Comparison of ENCODE assay signal across 13 cellular contexts in genomic region chr17:63113167-63113566, GRCh38.
DNase-seq lines count a peak whose midpoint lies in the region; ATAC-seq and TF ChIP-seq lines count a peak whose summit lies in the region.
"Had no signal": no experiment of that assay in that cellular context is flagged by ENCODE, and none has a peak within 500 bp of the region (broad histone marks: within the 10 kb centered on the region; RNA-seq: fewer than 3 reads in every experiment).

No MANE protein-coding gene starts in this region.

- H3K9me3 ChIP-seq in Karpas-422 (ENCODE audit: low read length) (no peaks in the 10 kb centered on the region), esophagus squamous epithelium (no peaks in the 10 kb centered on the region), gastroesophageal sphincter (no peaks in the 10 kb centered on the region)

- H3K36me3 Mint-ChIP-seq in activated naive CD8-positive, alpha-beta T cell treated with anti-CD3 and anti-CD28 coated beads, Interleukin-2, amount 50 U/mL, for 24 hours (ENCODE audit: low read depth) = no peaks in the 10 kb centered on the region

- H3K27me3 Mint-ChIP-seq in activated naive CD8-positive, alpha-beta T cell treated with anti-CD3 and anti-CD28 coated beads, Interleukin-2, amount 50 U/mL, for 24 hours = no peaks in the 10 kb centered on the region
- H3K27me3 Mint-ChIP-seq: activated CD4-positive, alpha-beta T cell treated with anti-CD3 and anti-CD28 coated beads for 36 hours; activated naive CD4-positive, alpha-beta T cell treated with anti-CD3 and anti-CD28 coated beads, Interleukin-2, amount 50 U/mL, for 24 hours had no signal

- H3K4me3 Mint-ChIP-seq in activated naive CD8-positive, alpha-beta T cell treated with anti-CD3 and anti-CD28 coated beads, Interleukin-2, amount 50 U/mL, for 24 hours = no peak overlapping the region
- H3K4me3 Mint-ChIP-seq: activated CD4-positive, alpha-beta T cell treated with anti-CD3 and anti-CD28 coated beads for 36 hours; activated naive CD4-positive, alpha-beta T cell treated with anti-CD3 and anti-CD28 coated beads, Interleukin-2, amount 50 U/mL, for 24 hours had no signal

- H2AFZ ChIP-seq in Karpas-422 (ENCODE audit: low read length) = no peak overlapping the region

- DNase-seq in ELF-1 (ENCODE audit: low read depth, low spot score) = peak; percentile 4
- peak; percentile 69 for DNase-seq in Karpas-422
- DNase-seq in brain microvascular endothelial cell = no peak
- peak; percentile 11 for DNase-seq in myocyte (ENCODE audit: low read depth)
- no peak for DNase-seq in activated naive CD8-positive, alpha-beta T cell treated with anti-CD3 and anti-CD28 coated beads, Interleukin-2, amount 50 U/mL, for 24 hours
- no peak for DNase-seq in esophagus squamous epithelium (lab: John Stamatoyannopoulos, UW)
- no peak for DNase-seq in activated CD4-positive, alpha-beta T cell treated with anti-CD3 and anti-CD28 coated beads for 4 hours
- DNase-seq: activated CD4-positive, alpha-beta T cell treated with anti-CD3 and anti-CD28 coated beads for 36 hours; effector CD4-positive, alpha-beta T cell; GDM1; NCI-H1092 had no signal

- no peak overlapping the region for H3K4me3 ChIP-seq in Karpas-422 (ENCODE audit: low read length)
- H3K4me3 ChIP-seq in brain microvascular endothelial cell (ENCODE audit: low read depth, low read length) = no peak overlapping the region
- no peak overlapping the region for H3K4me3 ChIP-seq in esophagus squamous epithelium
- no peak overlapping the region for H3K4me3 ChIP-seq in gastroesophageal sphincter

- no peak for TF ChIP-seq EP300 in gastroesophageal sphincter (IDR thresholded peaks at IDR 0.05)

- H3K27ac Mint-ChIP-seq in activated naive CD8-positive, alpha-beta T cell treated with anti-CD3 and anti-CD28 coated beads, Interleukin-2, amount 50 U/mL, for 24 hours = no peak overlapping the region
- H3K27ac Mint-ChIP-seq: activated CD4-positive, alpha-beta T cell treated with anti-CD3 and anti-CD28 coated beads for 36 hours; activated naive CD4-positive, alpha-beta T cell treated with anti-CD3 and anti-CD28 coated beads, Interleukin-2, amount 50 U/mL, for 24 hours had no signal

- in situ Hi-C loops in brain microvascular endothelial cell (cut with HindIII; ENCODE audit: low pct_ligation_motif_present, low sequenced_read_pairs) = no loop called here

- H3K27ac ChIP-seq in Karpas-422 (ENCODE audit: low read length) (no peak overlapping the region), brain microvascular endothelial cell (no peak overlapping the region), esophagus squamous epithelium (no peak overlapping the region), gastroesophageal sphincter (no peak overlapping the region)

- peaks cover 4% of the 10 kb centered on the region; the same call in 1 of the 2 replicates for H4K20me1 ChIP-seq in Karpas-422 (ENCODE audit: insufficient read depth, low read depth, low read length)

- no peaks in the 10 kb centered on the region for H3K4me1 Mint-ChIP-seq in activated naive CD8-positive, alpha-beta T cell treated with anti-CD3 and anti-CD28 coated beads, Interleukin-2, amount 50 U/mL, for 24 hours
- H3K4me1 Mint-ChIP-seq: activated CD4-positive, alpha-beta T cell treated with anti-CD3 and anti-CD28 coated beads for 36 hours; activated naive CD4-positive, alpha-beta T cell treated with anti-CD3 and anti-CD28 coated beads, Interleukin-2, amount 50 U/mL, for 24 hours had no signal

- no peak for ATAC-seq in activated naive CD8-positive, alpha-beta T cell treated with anti-CD3 and anti-CD28 coated beads, Interleukin-2, amount 50 U/mL, for 24 hours
- ATAC-seq in gastroesophageal sphincter = no peak
- ATAC-seq: activated CD4-positive, alpha-beta T cell treated with anti-CD3 and anti-CD28 coated beads for 36 hours had no signal

- TF ChIP-seq POLR2A in esophagus squamous epithelium (IDR thresholded peaks at IDR 0.05) = no peak
- no peak for TF ChIP-seq POLR2A in gastroesophageal sphincter (IDR thresholded peaks at IDR 0.05)

- no peak overlapping the region for H3K9ac ChIP-seq in Karpas-422 (ENCODE audit: low read length)

- no peak overlapping the region for H3K4me2 ChIP-seq in Karpas-422 (ENCODE audit: low read depth, low read length, poor library complexity, severe bottlenecking)

- no peaks in the 10 kb centered on the region for H3K4me1 ChIP-seq in Karpas-422 (ENCODE audit: low read length)
- H3K4me1 ChIP-seq in esophagus squamous epithelium = peaks cover 0 to 14% (median 0%) of the 10 kb centered on the region in 3 donors
- H3K4me1 ChIP-seq in gastroesophageal sphincter = no peaks in the 10 kb centered on the region

- H3K36me3 ChIP-seq in Karpas-422 (ENCODE audit: insufficient read depth, low read length) (no peaks in the 10 kb centered on the region), brain microvascular endothelial cell (replicated peaks) (no peaks in the 10 kb centered on the region), esophagus squamous epithelium (no peaks in the 10 kb centered on the region), gastroesophageal sphincter (no peaks in the 10 kb centered on the region)

- peak; percentile 25 for TF ChIP-seq CTCF in brain microvascular endothelial cell (IDR thresholded peaks at IDR 0.05; ENCODE audit: low read depth, low read length, missing control alignments)
- peak in 3 of 6 experiments; percentile 6 to 16 (median 12) for TF ChIP-seq CTCF in esophagus squamous epithelium (IDR thresholded peaks at IDR 0.05)
- TF ChIP-seq CTCF in gastroesophageal sphincter (IDR thresholded peaks at IDR 0.05) = peak in 1 of 4 experiments; percentile 27

- H3K27me3 ChIP-seq in Karpas-422 (ENCODE audit: low read length) = no peaks in the 10 kb centered on the region
- no peaks in the 10 kb centered on the region for H3K27me3 ChIP-seq in brain microvascular endothelial cell (replicated peaks)
- H3K27me3 ChIP-seq in esophagus squamous epithelium = no peaks in the 10 kb centered on the region
- no peaks in the 10 kb centered on the region for H3K27me3 ChIP-seq in gastroesophageal sphincter

- no peaks in the 10 kb centered on the region for H3K9me2 ChIP-seq in Karpas-422 (replicated peaks; ENCODE audit: insufficient read depth, low read length)

- no peaks in the 10 kb centered on the region for H3K79me2 ChIP-seq in Karpas-422 (ENCODE audit: low read length)

- no peaks in the 10 kb centered on the region for H3K9me3 Mint-ChIP-seq in activated naive CD8-positive, alpha-beta T cell treated with anti-CD3 and anti-CD28 coated beads, Interleukin-2, amount 50 U/mL, for 24 hours
- H3K9me3 Mint-ChIP-seq: activated naive CD4-positive, alpha-beta T cell treated with anti-CD3 and anti-CD28 coated beads, Interleukin-2, amount 50 U/mL, for 24 hours had no signal

- WGBS in esophagus squamous epithelium, 2 donors = 82 to 84% methylated on average over 4 of the region's 4 CpGs
- WGBS in gastroesophageal sphincter (ENCODE audit: low coverage in 1 of 2), 2 donors = 83 to 93% methylated on average over 3 to 4 of the region's 4 CpGs

- intact Hi-C loops in esophagus squamous epithelium (cut with DNase I) = no loop called here

Comparison
In these comparisons a context has a peak if more than half of its experiments do, and no peak if none do; other contexts are left out.
1. DNase-seq: peak in ELF-1 (single experiment), Karpas-422 (single experiment) and myocyte (single experiment); none in brain microvascular endothelial cell (single experiment), activated naive CD8-positive, alpha-beta T cell treated with anti-CD3 and anti-CD28 coated beads, Interleukin-2, amount 50 U/mL, for 24 hours (single experiment), esophagus squamous epithelium (single experiment) and activated CD4-positive, alpha-beta T cell treated with anti-CD3 and anti-CD28 coated beads for 4 hours (0 of 2).